ENCODE assay signal across 8 cellular contexts in the genomic region with DNA sequence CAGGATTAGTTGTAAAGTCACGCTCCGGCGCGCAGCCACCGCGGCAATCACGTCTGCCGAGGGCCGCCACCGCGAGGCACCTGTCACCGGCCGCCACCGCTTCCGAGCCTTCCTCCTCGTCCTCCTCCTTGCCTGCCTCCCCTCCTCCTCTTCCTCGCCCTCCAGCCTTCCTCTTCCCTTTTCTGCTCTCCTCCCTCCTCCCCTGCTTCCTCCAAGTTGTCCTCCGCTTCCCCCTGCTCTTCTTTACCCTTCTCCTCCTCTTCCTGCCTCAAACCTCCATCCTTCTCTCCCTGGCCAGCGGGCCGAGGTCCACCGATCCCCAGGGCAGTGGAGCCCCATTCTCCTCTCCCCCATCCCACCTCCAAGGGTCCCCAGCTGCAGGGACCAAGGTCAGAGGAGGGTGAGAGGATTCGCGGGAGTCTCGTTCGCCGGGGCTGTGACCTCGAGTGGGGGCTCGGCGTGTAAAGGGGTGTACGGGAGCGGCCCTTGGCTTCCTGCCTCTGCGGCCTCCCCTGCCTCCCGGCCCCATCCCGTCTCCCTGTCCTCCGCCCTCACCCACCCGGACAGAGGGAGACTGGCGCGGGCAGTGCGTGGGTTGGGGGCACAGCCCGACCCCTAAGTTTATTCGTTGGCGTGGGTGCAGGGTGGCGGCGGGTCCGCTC.
A peak's percentile ranks its signal among the peaks of the same experiment; 100 is the strongest.
DNase-seq lines count a peak whose midpoint lies in the region; ATAC-seq and TF ChIP-seq lines count a peak whose summit lies in the region.
"Had no signal": no experiment of that assay in that cellular context is flagged by ENCODE, and none has a peak within 500 bp of the region (broad histone marks: within the 10 kb centered on the region; RNA-seq: fewer than 3 reads in every experiment).

No MANE protein-coding gene starts in this region.

- H3K36me3 ChIP-seq in SK-N-MC (ENCODE audit: insufficient read depth, low read length), result no peaks in the 10 kb centered on the region
- no peaks in the 10 kb centered on the region for H3K36me3 ChIP-seq in psoas muscle (ENCODE audit: insufficient read depth in 1 of 2, low read depth in 1 of 2)
- H3K36me3 ChIP-seq: esophagus squamous epithelium had no signal

- peaks cover 0 to 88% (median 55%) of the 10 kb centered on the region in 3 donors for H3K27me3 ChIP-seq in psoas muscle (ENCODE audit: insufficient read depth in 3 of 3, low read length in 2 of 3)

- no peaks in the 10 kb centered on the region for H3K9me3 ChIP-seq in SK-N-MC (ENCODE audit: low read depth, low read length)
- no peaks in the 10 kb centered on the region for H3K9me3 ChIP-seq in psoas muscle

- in situ Hi-C loops in GM13977 (cut with MboI; ENCODE audit: low pct_unique_long_range_greater_than_20kb, low sequenced_read_pairs, unreplicated experiment), result no loop called here

- DNase-seq in GM13977 (ENCODE audit: low spot score) (peak; percentile 50), SK-N-MC (ENCODE audit: low read depth, low spot score) (no peak), epithelial cell of proximal tubule (ENCODE audit: low read depth) (no peak), psoas muscle (no peak), SKM-1 (lab: John Stamatoyannopoulos, UW; ENCODE audit: unreplicated experiment) (no peak)
- DNase-seq: esophagus squamous epithelium had no signal

- H3K4me3 ChIP-seq in SK-N-MC, result peak overlapping the region; percentile 70
- peak overlapping the region; percentile 30 for H3K4me3 ChIP-seq in epithelial cell of proximal tubule (ENCODE audit: low read depth, low read length)
- H3K4me3 ChIP-seq in psoas muscle, result peak overlapping the region; percentile 25

- TF ChIP-seq CTCF in GM13977 (IDR thresholded peaks at IDR 0.05; ENCODE audit: extremely low read depth, insufficient read depth, missing control alignments) (no peak), epithelial cell of proximal tubule (conservative IDR thresholded peaks at IDR 0.05; ENCODE audit: low read depth, low read length) (no peak), psoas muscle (IDR thresholded peaks at IDR 0.05) (no peak)

- WGBS in psoas muscle, 3 donors, result 1 to 2% (median 1%) methylated on average over 40 to 45 of the region's 45 CpGs

- H3K4me1 ChIP-seq in psoas muscle, result no peaks in the 10 kb centered on the region

- intact Hi-C loops in psoas muscle (cut with DNase I), result no loop called here

- ATAC-seq in psoas muscle (no peak), HG03439 (IDR thresholded peaks at IDR 0.05; ENCODE audit: unreplicated experiment) (no peak), HG03025 (IDR thresholded peaks at IDR 0.05; ENCODE audit: low FRiP score, unreplicated experiment) (no peak)

- H3K9ac ChIP-seq in SK-N-MC (ENCODE audit: insufficient read length), result no peak overlapping the region

- H3K27ac ChIP-seq in SK-N-MC (no peak overlapping the region), psoas muscle (no peak overlapping the region)
- H3K27ac ChIP-seq: esophagus squamous epithelium had no signal
